Comparison of ENCODE assay signal across 10 cellular contexts in genomic region chr6:138724015-138724414, GRCh38. TPM values are rescaled to one million over a fixed set of nuclear protein-coding genes. Genes with fewer than 3 reads are reported as not detected.
DNase-seq lines count a peak whose midpoint lies in the region; ATAC-seq, FAIRE-seq and TF ChIP-seq lines count a peak whose summit lies in the region.
"Had no signal": no experiment of that assay in that cellular context is flagged by ENCODE, and none has a peak within 500 bp of the region (broad histone marks: within the 10 kb centered on the region; RNA-seq: fewer than 3 reads in every experiment).

No MANE protein-coding gene starts in this region.

- H4K20me1 ChIP-seq in K562 (replicated peaks; ENCODE audit: control insufficient read depth, insufficient read depth, low read length): no peaks in the 10 kb centered on the region

- no peak for TF ChIP-seq RAD21 in K562 (CRISPR knock-in tag; conservative IDR thresholded peaks at IDR 0.05 in 1 of 2, IDR thresholded peaks at IDR 0.05 in 1 of 2)

- intact Hi-C loops in K562 (cut with micrococcal nuclease) (no loop called here), transverse colon (cut with DNase I; ENCODE audit: low total_unique reads) (no loop called here)

- H3K4me3 ChIP-seq in K562: no peak overlapping the region
- H3K4me3 ChIP-seq in transverse colon: no peak overlapping the region
- H3K4me3 ChIP-seq: mucosa of descending colon had no signal

- no peak overlapping the region for H2AFZ ChIP-seq in K562 (ENCODE audit: low read depth, low read length)

- 0% methylated on average over 3 of the region's 3 CpGs for WGBS in K562 (ENCODE audit: insufficient coverage, low coverage, missing lambda C conversion rate)
- WGBS in transverse colon (ENCODE audit: low coverage in 1 of 2), 2 donors: 51 to 54% methylated on average over 2 to 3 of the region's 3 CpGs

- CTCF ChIA-PET in K562 (lab: Yijun Ruan, JAX; ENCODE audit: low intra/inter-chr PET ratio): no interaction called here

- no TSS peak for BruUV-seq in K562 (replicated peaks; lab: Mats Ljungman, UMichigan)

- no peak overlapping the region for H3K4me2 ChIP-seq in K562 (ENCODE audit: insufficient read depth, low read length)

- no peak for TF ChIP-seq EP300 in K562 (IDR thresholded peaks at IDR 0.05; ENCODE audit: low read length)
- no peak for TF ChIP-seq EP300 in transverse colon (IDR thresholded peaks at IDR 0.05; ENCODE audit: low read depth)

- TF ChIP-seq CTCF in K562 (IDR thresholded peaks at IDR 0.05 in 2 of 3, conservative IDR thresholded peaks at IDR 0.05 in 1 of 3; ENCODE audit: insufficient read depth in 2 of 3, low read depth in 1 of 3, low read length in 3 of 3): no peak
- no peak for TF ChIP-seq CTCF in transverse colon (IDR thresholded peaks at IDR 0.05)

- DNase-seq in Kasumi-1 (lab: John Stamatoyannopoulos, UW): peak; percentile 38 to 69
- DNase-seq in K562 (ENCODE audit: extremely low read depth in 1 of 4, low spot score in 3 of 4): no peak
- peak; percentile 92 for DNase-seq in islet precursor cell
- peak; percentile 16 for DNase-seq in transverse colon
- DNase-seq in SHP77 (lab: John Stamatoyannopoulos, UW): no peak
- no peak for DNase-seq in SK-N-DZ (ENCODE audit: low spot score)
- no peak for DNase-seq in stimulated activated CD4-positive, alpha-beta T cell treated with anti-CD3 and anti-CD28 coated beads, Interleukin-4, amount 100 ng/mL, for 1 hour
- DNase-seq: activated CD4-positive, alpha-beta T cell treated with anti-CD3 and anti-CD28 coated beads, Interleukin-2, amount 50 U/mL, for 48 hours; NCI-H2171 had no signal

- FAIRE-seq in K562 (lab: Jason Lieb, UNC): no peak

- H3K36me3 ChIP-seq in K562 (ENCODE audit: control insufficient read depth, insufficient read depth, low read length) (no peaks in the 10 kb centered on the region), transverse colon (no peaks in the 10 kb centered on the region)

- no peaks in the 10 kb centered on the region for H3K79me2 ChIP-seq in K562 (ENCODE audit: control insufficient read depth, insufficient read depth, low read length)

- no peak overlapping the region for H3K9ac ChIP-seq in K562 (ENCODE audit: insufficient read depth in 1 of 2, low read depth in 2 of 2, low read length in 2 of 2)

- H3K27ac ChIP-seq in K562 (ENCODE audit: extremely low read depth, low read depth, low read length) (no peak overlapping the region), transverse colon (no peak overlapping the region)

- H3K9me1 ChIP-seq in K562 (ENCODE audit: control insufficient read depth, insufficient read depth, low read length): no peaks in the 10 kb centered on the region

- POLR2A ChIA-PET in K562 (lab: Yijun Ruan, JAX): no interaction called here

- H3K27me3 ChIP-seq in K562 (ENCODE audit: control insufficient read depth in 2 of 2, insufficient read depth in 2 of 2, low read length in 2 of 2) (peaks cover 0 to 11% of the 10 kb centered on the region in 2 experiments; a peak in 2 of 5 replicates), transverse colon (no peaks in the 10 kb centered on the region)

- TF ChIP-seq POLR2A in K562 (conservative IDR thresholded peaks at IDR 0.05) (no peak), transverse colon (IDR thresholded peaks at IDR 0.05) (no peak)

- ATAC-seq in K562: no peak
- ATAC-seq: mucosa of descending colon had no signal

- H3K9me3 ChIP-seq in K562 (replicated peaks; ENCODE audit: control insufficient read depth, insufficient read depth, low read depth, low read length): no peaks in the 10 kb centered on the region
- H3K9me3 ChIP-seq in transverse colon: no peaks in the 10 kb centered on the region
- H3K9me3 ChIP-seq: mucosa of descending colon had no signal

- in situ Hi-C loops in K562 (cut with MboI) (no loop called here), transverse colon (cut with MboI; ENCODE audit: low pct_ligation_motif_present in 1 of 4, low pct_unique_long_range_greater_than_20kb in 1 of 4, low sequenced_read_pairs in 3 of 4) (no loop called here)

- H3K4me1 ChIP-seq in K562 (replicated peaks in 1 of 2; ENCODE audit: control insufficient read depth in 2 of 2, insufficient read depth in 2 of 2, low read length in 2 of 2) (no peaks in the 10 kb centered on the region), transverse colon (peaks cover 0 to 7% (median 0%) of the 10 kb centered on the region in 4 donors)

TF ChIP-seq in K562, 482 proteins besides CTCF, POLR2A, EP300 and RAD21:
- TF ChIP-seq SPI1 (IDR thresholded peaks at IDR 0.05; ENCODE audit: borderline replicate concordance, low read depth, low read length) (peak; percentile 93), TCF15 (CRISPR knock-in tag; IDR thresholded peaks at IDR 0.05) (no peak), SIRT6 (IDR thresholded peaks at IDR 0.05; ENCODE audit: low read depth, low read length) (no peak), TEAD4 (IDR thresholded peaks at IDR 0.05; ENCODE audit: low read length) (peak; percentile 54; the same call in 1 of the 2 replicates), TEAD4 (CRISPR knock-in tag; IDR thresholded peaks at IDR 0.05; ENCODE audit: borderline replicate concordance) (no peak), ZNF140 (CRISPR knock-in tag; IDR thresholded peaks at IDR 0.05) (no peak)

RNA-seq across cellular contexts. Expression of gene CCDC28A, which starts 49.6 kb away (rescaled TPM):
- total RNA-seq in K562 (2011; cell fraction: chromatin; rRNA removed; ENCODE audit: low replicate concordance): 3.2 and 7.0 TPM in 2 replicates
- total RNA-seq in K562 (2011; cell fraction: nucleolus; rRNA removed): 2.8 and 3.7 TPM in 2 replicates
- 5.3 and 8.3 TPM in 2 replicates for total RNA-seq in K562 (2011; cell fraction: nucleoplasm; rRNA removed)
- total RNA-seq in K562 (2014; rRNA removed): 12.1 and 16.4 TPM in 2 replicates
- 19.1 and 24.9 TPM in 2 replicates for total RNA-seq in K562 (2014; rRNA removed; fragmentation: Illumina TruSeq; extraction: Trizol)
- total RNA-seq in K562 (2015; rRNA removed; fragmentation: Illumina TruSeq; extraction: Trizol): 12.6 and 14.5 TPM in 2 replicates
- total RNA-seq in K562 (2021): 14.8 and 16.2 TPM in 2 replicates
- 28.8 and 35.5 TPM in 2 replicates for polyA plus RNA-seq in K562 (2011; rRNA removed)
- polyA plus RNA-seq in K562 (2011; cell fraction: cytosol; rRNA removed): 6.1 and 16.1 TPM in 2 replicates
- 4.1 and 9.0 TPM in 2 replicates for polyA plus RNA-seq in K562 (2011; cell fraction: nucleus; rRNA removed)
- 15.9 and 25.4 TPM in 2 replicates for polyA plus RNA-seq in K562 (2012)
- 18.0 and 20.8 TPM in 2 replicates for polyA plus RNA-seq in K562 (2014; fragmentation: Illumina TruSeq; extraction: Trizol)
- 10 to 100 TPM; 21.1 to 22.7 TPM for polyA plus RNA-seq in K562 (2014; fragmentation: Nextera tagmentation; extraction: Ambion mirVana)
- 21.3 and 25.5 TPM in 2 replicates for polyA plus RNA-seq in K562 (2014; rRNA removed)
- 18.6 and 21.2 TPM in 2 replicates for polyA minus RNA-seq in K562 (2011; rRNA and poly(A)+ RNA removed)
- polyA minus RNA-seq in K562 (2011; cell fraction: cytosol; rRNA and poly(A)+ RNA removed): 4.7 and 5.4 TPM in 2 replicates
- polyA minus RNA-seq in K562 (2011; cell fraction: nucleus; rRNA and poly(A)+ RNA removed): 2.4 and 5.7 TPM in 2 replicates
- total RNA-seq in transverse colon: 10 to 100 TPM; 12.0 to 31.4 (median 19.6) TPM
- 16.0 and 17.6 TPM in 2 replicates for polyA plus RNA-seq in SK-N-DZ (2014; cell fraction: cytosol; rRNA removed)
- polyA plus RNA-seq in SK-N-DZ (2014; cell fraction: nucleus; rRNA removed): 10.6 and 13.3 TPM in 2 replicates

Comparison
In these comparisons a context has a peak if more than half of its experiments do, and no peak if none do; other contexts are left out.
1. DNase-seq: peak in Kasumi-1 (2 of 2), islet precursor cell (single experiment) and transverse colon (single experiment); none in K562 (0 of 4), SHP77 (0 of 2), SK-N-DZ (single experiment) and stimulated activated CD4-positive, alpha-beta T cell treated with anti-CD3 and anti-CD28 coated beads, Interleukin-4, amount 100 ng/mL, for 1 hour (single experiment).